ENCODE assay signal across 17 cellular contexts in the genomic region with DNA sequence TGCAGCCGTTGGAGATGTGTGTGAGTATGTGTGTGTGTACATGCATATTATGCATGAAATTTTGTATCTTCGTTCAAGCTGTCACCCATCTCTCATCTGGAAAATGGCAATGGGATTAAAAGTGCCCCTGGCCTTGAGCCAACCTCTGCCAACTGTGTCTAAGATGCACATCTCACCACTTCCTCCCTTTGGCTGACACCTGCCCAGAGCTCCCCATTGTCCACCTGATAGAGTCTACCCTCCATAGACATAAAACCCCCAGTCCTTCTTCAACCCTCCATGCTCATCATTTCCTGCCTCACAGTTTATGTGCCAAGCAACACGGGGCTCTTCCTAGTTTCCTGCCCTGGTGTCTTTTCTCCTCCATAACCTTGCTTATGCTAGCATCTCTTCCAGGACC.
"Had no signal": no experiment of that assay in that cellular context is flagged by ENCODE, and none has a peak within 500 bp of the region (broad histone marks: within the 10 kb centered on the region; RNA-seq: fewer than 3 reads in every experiment).

No MANE protein-coding gene starts in this region.

- H3K9me3 ChIP-seq: gastrocnemius medialis had no signal

- H3K27ac ChIP-seq: cardiac muscle cell, dorsolateral prefrontal cortex, gastrocnemius medialis, heart right ventricle, skin epidermis, tibial artery had no signal

- H3K4me3 ChIP-seq: cardiac muscle cell, dorsolateral prefrontal cortex, gastrocnemius medialis, heart right ventricle, skin epidermis, tibial artery had no signal

- H3K36me3 ChIP-seq: cardiac muscle cell, gastrocnemius medialis, heart right ventricle, tibial artery had no signal

- H3K4me1 ChIP-seq: gastrocnemius medialis had no signal

- H3K27me3 ChIP-seq: gastrocnemius medialis had no signal

- ATAC-seq: activated CD8-positive, alpha-beta T cell treated with anti-CD3 and anti-CD28 coated beads for 36 hours; activated naive CD4-positive, alpha-beta T cell treated with anti-CD3 and anti-CD28 coated beads, Interleukin-2, amount 50 U/mL, for 72 hours; activated T-cell treated with anti-CD3 and anti-CD28 coated beads, Interleukin-2, amount 50 U/mL, for 4 hours; gastrocnemius medialis; heart right ventricle had no signal

- DNase-seq: activated B cell treated with CpG ODN at 0.5 μM for 24 hours; activated CD4-positive, alpha-beta T cell treated with anti-CD3 and anti-CD28 coated beads for 48 hours; activated CD8-positive, alpha-beta T cell treated with anti-CD3 and anti-CD28 coated beads for 36 hours; activated effector memory CD4-positive, alpha-beta T cell treated with anti-CD3 and anti-CD28 coated beads, Interleukin-2, amount 50 U/mL, for 16 hours; activated T-cell treated with anti-CD3 and anti-CD28 coated beads, Interleukin-2, amount 50 U/mL, for 4 hours; dorsolateral prefrontal cortex; erythroblast; gastrocnemius medialis; heart right ventricle; nucleus accumbens; stimulated activated CD4-positive, alpha-beta T cell treated with anti-CD3 and anti-CD28 coated beads, Interleukin-15, amount 100 ng/mL, for 24 hours; stimulated activated CD4-positive, alpha-beta T cell treated with anti-CD3 and anti-CD28 coated beads, Interleukin-4, amount 100 ng/mL, for 1 hour; stimulated activated naive CD4-positive, alpha-beta T cell; tibial artery had no signal
